In the genomic region with DNA sequence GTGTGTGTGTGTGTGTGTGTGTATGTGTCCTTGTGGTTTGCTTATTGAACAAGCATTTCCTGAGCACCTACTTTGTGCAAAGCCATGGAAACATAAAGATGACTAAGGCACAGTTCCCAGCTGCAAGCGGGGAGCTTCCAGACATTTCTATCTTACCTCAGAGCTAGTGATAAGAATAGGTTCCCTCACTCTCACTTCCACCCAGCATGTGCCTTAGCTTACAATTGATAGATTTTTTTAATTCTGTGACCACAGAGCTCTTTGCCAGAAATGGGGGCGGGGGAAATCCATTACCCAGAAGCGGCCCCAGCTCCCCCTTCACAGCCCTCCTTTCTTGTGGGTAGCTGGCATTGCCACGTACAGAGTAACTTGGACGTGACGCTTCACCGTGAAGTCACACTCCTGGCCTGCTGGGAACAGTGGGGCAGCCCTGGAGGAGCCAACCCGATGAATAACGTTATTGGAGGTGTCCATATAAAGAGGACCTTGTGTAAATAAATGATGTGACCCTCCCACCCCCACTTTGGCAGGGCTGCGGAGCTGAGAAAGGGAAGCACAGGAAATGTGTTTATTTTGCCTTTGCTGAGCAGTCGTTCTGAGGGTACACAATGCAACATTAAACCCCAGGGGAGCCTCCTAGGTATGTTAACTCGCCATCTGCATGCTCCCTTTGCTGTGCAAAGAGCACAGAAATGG, we compare ENCODE assay signal across 8 cellular contexts.
DNase-seq lines count a peak whose midpoint lies in the region; ATAC-seq and TF ChIP-seq lines count a peak whose summit lies in the region.

No MANE protein-coding gene starts in this region.

- no peak overlapping the region for H3K9ac ChIP-seq in Karpas-422 (ENCODE audit: low read length)

- H3K4me1 ChIP-seq in ascending aorta, result peaks cover 3 to 23% of the 10 kb centered on the region in 2 donors
- H3K4me1 ChIP-seq in Karpas-422 (ENCODE audit: low read length), result peaks cover 4% of the 10 kb centered on the region

- no peak for TF ChIP-seq CTCF in ascending aorta (IDR thresholded peaks at IDR 0.05)

- H3K9me2 ChIP-seq in Karpas-422 (replicated peaks; ENCODE audit: insufficient read depth, low read length), result no peaks in the 10 kb centered on the region

- H3K27me3 ChIP-seq in ascending aorta (no peaks in the 10 kb centered on the region), Karpas-422 (ENCODE audit: low read length) (no peaks in the 10 kb centered on the region)

- peak overlapping the region; percentile 25 to 41 for H3K27ac ChIP-seq in ascending aorta
- H3K27ac ChIP-seq in Karpas-422 (ENCODE audit: low read length), result no peak overlapping the region

- intact Hi-C loops in ascending aorta (cut with DNase I), result loop anchor here (1.0 to 10.0 kb wide), 2 partner anchors 23 to 841 kb away; no protein-coding TSS in a partner anchor

- no peaks in the 10 kb centered on the region for H4K20me1 ChIP-seq in Karpas-422 (ENCODE audit: insufficient read depth, low read depth, low read length)

- no peaks in the 10 kb centered on the region for H3K36me3 ChIP-seq in ascending aorta
- no peaks in the 10 kb centered on the region for H3K36me3 ChIP-seq in Karpas-422 (ENCODE audit: insufficient read depth, low read length)

- H3K4me2 ChIP-seq in Karpas-422 (ENCODE audit: low read depth, low read length, poor library complexity, severe bottlenecking), result no peak overlapping the region

- no peak overlapping the region for H3K4me3 ChIP-seq in ascending aorta
- no peak overlapping the region for H3K4me3 ChIP-seq in Karpas-422 (ENCODE audit: low read length)

- no peaks in the 10 kb centered on the region for H3K79me2 ChIP-seq in Karpas-422 (ENCODE audit: low read length)

- DNase-seq in T-helper 1 cell (peak; percentile 45 to 88 (median 72)), ascending aorta (ENCODE audit: low spot score in 2 of 2) (peak; percentile 62 to 91), smooth muscle cell of the brain vasculature (ENCODE audit: low read depth, low spot score) (peak; percentile 96), Karpas-422 (no peak), islet precursor cell (no peak)

- H2AFZ ChIP-seq in Karpas-422 (ENCODE audit: low read length), result no peak overlapping the region

- peak; percentile 56 for ATAC-seq in GM18907 (IDR thresholded peaks at IDR 0.05; ENCODE audit: unreplicated experiment)
- peak; percentile 47 for ATAC-seq in HG03442 (IDR thresholded peaks at IDR 0.05; ENCODE audit: unreplicated experiment)
- no peak for ATAC-seq in GM21390 (IDR thresholded peaks at IDR 0.05; ENCODE audit: unreplicated experiment)

- no peaks in the 10 kb centered on the region for H3K9me3 ChIP-seq in ascending aorta
- H3K9me3 ChIP-seq in Karpas-422 (ENCODE audit: low read length), result no peaks in the 10 kb centered on the region

Comparison
In these comparisons a context has a peak if more than half of its experiments do, and no peak if none do; other contexts are left out.
1. DNase-seq: peak in T-helper 1 cell (5 of 5), ascending aorta (2 of 2) and smooth muscle cell of the brain vasculature (single experiment); none in Karpas-422 (single experiment) and islet precursor cell (single experiment).